1 cellular context compared by ENCODE assay signal in the genomic region with DNA sequence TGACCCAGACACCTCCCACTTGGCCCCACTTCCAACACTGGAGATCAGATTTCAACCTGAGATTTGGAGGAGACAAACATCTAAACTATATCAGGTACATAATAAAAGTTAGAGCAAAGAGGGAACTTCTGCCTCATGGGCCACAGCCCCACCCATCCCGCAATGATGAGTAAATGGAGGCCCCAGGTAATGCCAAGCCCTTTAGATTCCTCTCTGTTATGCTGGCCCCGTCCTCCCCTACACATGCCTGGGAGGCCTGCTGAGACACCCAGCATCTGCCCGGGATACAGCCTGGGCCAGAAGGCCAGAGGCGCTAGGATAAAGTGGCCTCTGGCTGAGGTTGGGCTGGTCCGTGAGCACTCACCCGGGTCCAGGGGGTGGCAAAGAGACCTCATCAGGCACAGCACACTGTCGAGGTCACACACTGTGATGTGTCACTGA.
TF ChIP-seq lines count a peak whose summit lies in the region.

No MANE protein-coding gene starts in this region.

TF ChIP-seq in GM23338, 12 proteins besides CTCF, POLR2A, EP300 and RAD21:
- TF ChIP-seq, protein P1, sequence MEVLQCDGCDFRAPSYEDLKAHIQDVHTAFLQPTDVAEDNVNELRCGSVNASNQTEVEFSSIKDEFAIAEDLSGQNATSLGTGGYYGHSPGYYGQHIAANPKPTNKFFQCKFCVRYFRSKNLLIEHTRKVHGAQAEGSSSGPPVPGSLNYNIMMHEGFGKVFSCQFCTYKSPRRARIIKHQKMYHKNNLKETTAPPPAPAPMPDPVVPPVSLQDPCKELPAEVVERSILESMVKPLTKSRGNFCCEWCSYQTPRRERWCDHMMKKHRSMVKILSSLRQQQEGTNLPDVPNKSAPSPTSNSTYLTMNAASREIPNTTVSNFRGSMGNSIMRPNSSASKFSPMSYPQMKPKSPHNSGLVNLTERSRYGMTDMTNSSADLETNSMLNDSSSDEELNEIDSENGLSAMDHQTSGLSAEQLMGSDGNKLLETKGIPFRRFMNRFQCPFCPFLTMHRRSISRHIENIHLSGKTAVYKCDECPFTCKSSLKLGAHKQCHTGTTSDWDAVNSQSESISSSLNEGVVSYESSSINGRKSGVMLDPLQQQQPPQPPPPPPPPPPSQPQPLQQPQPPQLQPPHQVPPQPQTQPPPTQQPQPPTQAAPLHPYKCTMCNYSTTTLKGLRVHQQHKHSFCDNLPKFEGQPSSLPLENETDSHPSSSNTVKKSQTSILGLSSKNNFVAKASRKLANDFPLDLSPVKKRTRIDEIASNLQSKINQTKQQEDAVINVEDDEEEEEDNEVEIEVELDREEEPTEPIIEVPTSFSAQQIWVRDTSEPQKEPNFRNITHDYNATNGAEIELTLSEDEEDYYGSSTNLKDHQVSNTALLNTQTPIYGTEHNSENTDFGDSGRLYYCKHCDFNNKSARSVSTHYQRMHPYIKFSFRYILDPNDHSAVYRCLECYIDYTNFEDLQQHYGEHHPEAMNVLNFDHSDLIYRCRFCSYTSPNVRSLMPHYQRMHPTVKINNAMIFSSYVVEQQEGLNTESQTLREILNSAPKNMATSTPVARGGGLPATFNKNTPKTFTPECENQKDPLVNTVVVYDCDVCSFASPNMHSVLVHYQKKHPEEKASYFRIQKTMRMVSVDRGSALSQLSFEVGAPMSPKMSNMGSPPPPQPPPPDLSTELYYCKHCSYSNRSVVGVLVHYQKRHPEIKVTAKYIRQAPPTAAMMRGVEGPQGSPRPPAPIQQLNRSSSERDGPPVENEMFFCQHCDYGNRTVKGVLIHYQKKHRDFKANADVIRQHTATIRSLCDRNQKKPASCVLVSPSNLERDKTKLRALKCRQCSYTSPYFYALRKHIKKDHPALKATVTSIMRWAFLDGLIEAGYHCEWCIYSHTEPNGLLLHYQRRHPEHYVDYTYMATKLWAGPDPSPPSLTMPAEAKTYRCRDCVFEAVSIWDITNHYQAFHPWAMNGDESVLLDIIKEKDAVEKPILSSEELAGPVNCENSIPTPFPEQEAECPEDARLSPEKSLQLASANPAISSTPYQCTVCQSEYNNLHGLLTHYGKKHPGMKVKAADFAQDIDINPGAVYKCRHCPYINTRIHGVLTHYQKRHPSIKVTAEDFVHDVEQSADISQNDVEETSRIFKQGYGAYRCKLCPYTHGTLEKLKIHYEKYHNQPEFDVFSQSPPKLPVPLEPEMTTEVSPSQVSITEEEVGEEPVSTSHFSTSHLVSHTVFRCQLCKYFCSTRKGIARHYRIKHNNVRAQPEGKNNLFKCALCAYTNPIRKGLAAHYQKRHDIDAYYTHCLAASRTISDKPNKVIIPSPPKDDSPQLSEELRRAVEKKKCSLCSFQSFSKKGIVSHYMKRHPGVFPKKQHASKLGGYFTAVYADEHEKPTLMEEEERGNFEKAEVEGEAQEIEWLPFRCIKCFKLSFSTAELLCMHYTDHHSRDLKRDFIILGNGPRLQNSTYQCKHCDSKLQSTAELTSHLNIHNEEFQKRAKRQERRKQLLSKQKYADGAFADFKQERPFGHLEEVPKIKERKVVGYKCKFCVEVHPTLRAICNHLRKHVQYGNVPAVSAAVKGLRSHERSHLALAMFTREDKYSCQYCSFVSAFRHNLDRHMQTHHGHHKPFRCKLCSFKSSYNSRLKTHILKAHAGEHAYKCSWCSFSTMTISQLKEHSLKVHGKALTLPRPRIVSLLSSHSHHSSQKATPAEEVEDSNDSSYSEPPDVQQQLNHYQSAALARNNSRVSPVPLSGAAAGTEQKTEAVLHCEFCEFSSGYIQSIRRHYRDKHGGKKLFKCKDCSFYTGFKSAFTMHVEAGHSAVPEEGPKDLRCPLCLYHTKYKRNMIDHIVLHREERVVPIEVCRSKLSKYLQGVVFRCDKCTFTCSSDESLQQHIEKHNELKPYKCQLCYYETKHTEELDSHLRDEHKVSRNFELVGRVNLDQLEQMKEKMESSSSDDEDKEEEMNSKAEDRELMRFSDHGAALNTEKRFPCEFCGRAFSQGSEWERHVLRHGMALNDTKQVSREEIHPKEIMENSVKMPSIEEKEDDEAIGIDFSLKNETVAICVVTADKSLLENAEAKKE (CRISPR knock-in tag; IDR thresholded peaks at IDR 0.05), result no peak
- TF ChIP-seq ZNF331 (CRISPR knock-in tag; IDR thresholded peaks at IDR 0.05; ENCODE audit: low read depth) (no peak), STAT1 (IDR thresholded peaks at IDR 0.05; ENCODE audit: unreplicated experiment) (no peak), CREB1 (CRISPR knock-in tag; IDR thresholded peaks at IDR 0.05; ENCODE audit: low read depth) (no peak), JUNB (IDR thresholded peaks at IDR 0.05; ENCODE audit: unreplicated experiment) (no peak), EZH2 (IDR thresholded peaks at IDR 0.05; ENCODE audit: low read depth, unreplicated experiment) (no peak), NANOG (IDR thresholded peaks at IDR 0.05; ENCODE audit: borderline replicate concordance) (no peak), ZNF114 (CRISPR knock-in tag; IDR thresholded peaks at IDR 0.05) (no peak), REST (IDR thresholded peaks at IDR 0.05; ENCODE audit: unreplicated experiment) (no peak), EZH2phosphoT487 (IDR thresholded peaks at IDR 0.05; ENCODE audit: unreplicated experiment) (no peak)
- TF ChIP-seq, protein P2, sequence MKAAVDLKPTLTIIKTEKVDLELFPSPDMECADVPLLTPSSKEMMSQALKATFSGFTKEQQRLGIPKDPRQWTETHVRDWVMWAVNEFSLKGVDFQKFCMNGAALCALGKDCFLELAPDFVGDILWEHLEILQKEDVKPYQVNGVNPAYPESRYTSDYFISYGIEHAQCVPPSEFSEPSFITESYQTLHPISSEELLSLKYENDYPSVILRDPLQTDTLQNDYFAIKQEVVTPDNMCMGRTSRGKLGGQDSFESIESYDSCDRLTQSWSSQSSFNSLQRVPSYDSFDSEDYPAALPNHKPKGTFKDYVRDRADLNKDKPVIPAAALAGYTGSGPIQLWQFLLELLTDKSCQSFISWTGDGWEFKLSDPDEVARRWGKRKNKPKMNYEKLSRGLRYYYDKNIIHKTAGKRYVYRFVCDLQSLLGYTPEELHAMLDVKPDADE (IDR thresholded peaks at IDR 0.05), result no peak
